1 cellular context compared by ENCODE assay signal in genomic region chr7:151459726-151460473, GRCh38.
A peak's percentile ranks its signal among the peaks of the same experiment; 100 is the strongest.
TF ChIP-seq lines count a peak whose summit lies in the region.

No MANE protein-coding gene starts in this region.

TF ChIP-seq in HepG2, 621 proteins besides CTCF, POLR2A, EP300 and RAD21 (continued from another document):
- TF ChIP-seq ATF2 (CRISPR knock-in tag; IDR thresholded peaks at IDR 0.05) (peak; percentile 76), RFX5 (IDR thresholded peaks at IDR 0.05; ENCODE audit: low read depth, low read length) (no peak)
